8 cellular contexts compared by ENCODE assay signal in genomic region chr1:160070243-160071163, GRCh38. TPM values are rescaled to one million over a fixed set of nuclear protein-coding genes. Genes with fewer than 3 reads are reported as not detected.
A peak's percentile ranks its signal among the peaks of the same experiment; 100 is the strongest.
DNase-seq lines count a peak whose midpoint lies in the region; ATAC-seq, FAIRE-seq and TF ChIP-seq lines count a peak whose summit lies in the region.

No MANE protein-coding gene starts in this region.

- H3K27ac Mint-ChIP-seq in CD4-positive, alpha-beta T cell, result no peak overlapping the region
- no peak overlapping the region for H3K27ac Mint-ChIP-seq in stimulated activated naive CD8-positive, alpha-beta T cell treated with anti-CD3 and anti-CD28 coated beads, Interleukin-15, Interleukin-2, amounts not matched to agents 100 ng/mL and 50 ng/mL, for 24 hours

- H3K27ac ChIP-seq in CD4-positive, alpha-beta T cell (ENCODE audit: low read depth, low read length), result no peak overlapping the region
- H3K27ac ChIP-seq in Peyer's patch (no peak overlapping the region), neural cell (ENCODE audit: low read length) (no peak overlapping the region)

- FAIRE-seq in frontal cortex (lab: Jason Lieb, UNC), result no peak

- peaks cover 24% of the 10 kb centered on the region for H3K27me3 ChIP-seq in CD4-positive, alpha-beta T cell (ENCODE audit: control insufficient read depth, insufficient read depth, low read length)
- H3K27me3 ChIP-seq in Peyer's patch (no peaks in the 10 kb centered on the region), neural cell (ENCODE audit: insufficient read depth, low read depth, low read length) (peaks cover 16% of the 10 kb centered on the region)

- H3K27me3 Mint-ChIP-seq in CD4-positive, alpha-beta T cell, result peaks cover 48% of the 10 kb centered on the region
- H3K27me3 Mint-ChIP-seq in stimulated activated naive CD8-positive, alpha-beta T cell treated with anti-CD3 and anti-CD28 coated beads, Interleukin-15, Interleukin-2, amounts not matched to agents 100 ng/mL and 50 ng/mL, for 24 hours, result peaks cover 44% of the 10 kb centered on the region

- TF ChIP-seq POLR2A in Peyer's patch (IDR thresholded peaks at IDR 0.05), result no peak

- no peaks in the 10 kb centered on the region for H3K9me3 Mint-ChIP-seq in CD4-positive, alpha-beta T cell
- no peaks in the 10 kb centered on the region for H3K9me3 Mint-ChIP-seq in stimulated activated naive CD8-positive, alpha-beta T cell treated with anti-CD3 and anti-CD28 coated beads, Interleukin-15, Interleukin-2, amounts not matched to agents 100 ng/mL and 50 ng/mL, for 24 hours

- no peak for TF ChIP-seq RAD21 in neural cell (conservative IDR thresholded peaks at IDR 0.05)

- peak; percentile 93 for ATAC-seq in CD4-positive, alpha-beta T cell (ENCODE audit: poor library complexity)
- ATAC-seq in HG03039 (IDR thresholded peaks at IDR 0.05; ENCODE audit: unreplicated experiment), result no peak

- POLR2A ChIA-PET in CD4-positive, alpha-beta T cell (lab: Charles Lee), result interaction anchor here (0.6 to 0.8 kb wide), 4 partner anchors 8 to 147 kb away, joined by 3 read pairs; partner anchors contain the start of genes IGSF8 and KCNJ9

- intact Hi-C loops in CD4-positive, alpha-beta T cell (cut with DNase I, micrococcal nuclease), result no loop called here

- peak overlapping the region; percentile 53 for H2AFZ ChIP-seq in neural cell (ENCODE audit: low read depth, low read length)

- no peaks in the 10 kb centered on the region for H3K79me2 ChIP-seq in neural cell (replicated peaks; ENCODE audit: insufficient read depth, low read length)

- H3K4me3 Mint-ChIP-seq in CD4-positive, alpha-beta T cell, result peak overlapping the region; percentile 92
- peak overlapping the region; percentile 86 for H3K4me3 Mint-ChIP-seq in stimulated activated naive CD8-positive, alpha-beta T cell treated with anti-CD3 and anti-CD28 coated beads, Interleukin-15, Interleukin-2, amounts not matched to agents 100 ng/mL and 50 ng/mL, for 24 hours

- DNase-seq in CD4-positive, alpha-beta T cell, result peak; percentile 43 to 75 (median 70)
- DNase-seq in HFF-Myc (ENCODE audit: extremely low read depth, low read depth), result no peak
- DNase-seq in Peyer's patch, result peak; percentile 76 to 87 (median 82)
- peak; percentile 82 for DNase-seq in activated gamma-delta T cell treated with Interleukin-2 at 50 U/mL for 16 hours
- peak; percentile 82 to 86 for DNase-seq in frontal cortex (ENCODE audit: low spot score in 2 of 2)

- H3K4me1 Mint-ChIP-seq in CD4-positive, alpha-beta T cell (ENCODE audit: low read depth), result peaks cover 8% of the 10 kb centered on the region
- H3K4me1 Mint-ChIP-seq in stimulated activated naive CD8-positive, alpha-beta T cell treated with anti-CD3 and anti-CD28 coated beads, Interleukin-15, Interleukin-2, amounts not matched to agents 100 ng/mL and 50 ng/mL, for 24 hours (ENCODE audit: low read depth), result peaks cover 8% of the 10 kb centered on the region

- no peak for TF ChIP-seq CTCF in CD4-positive, alpha-beta T cell (IDR thresholded peaks at IDR 0.05)
- no peak for TF ChIP-seq CTCF in HFF-Myc (IDR thresholded peaks at IDR 0.05; ENCODE audit: low read depth, low read length, missing control alignments)
- no peak for TF ChIP-seq CTCF in Peyer's patch (IDR thresholded peaks at IDR 0.05)
- no peak for TF ChIP-seq CTCF in neural cell (IDR thresholded peaks at IDR 0.05; ENCODE audit: poor library complexity, severe bottlenecking)

- peak overlapping the region; percentile 74 for H3K4me2 ChIP-seq in neural cell (ENCODE audit: low read length)

- H4K20me1 ChIP-seq in neural cell (ENCODE audit: insufficient read depth), result no peaks in the 10 kb centered on the region

- H3K4me3 ChIP-seq in HFF-Myc (replicated peaks; ENCODE audit: low read depth, low read length), result peak overlapping the region; percentile 33
- peak overlapping the region; percentile 42 to 55 (median 53) for H3K4me3 ChIP-seq in Peyer's patch
- peak overlapping the region; percentile 81 for H3K4me3 ChIP-seq in neural cell (ENCODE audit: low read length)

- peaks cover 0 to 8% (median 4%) of the 10 kb centered on the region in 4 donors for H3K4me1 ChIP-seq in Peyer's patch

- H3K9ac ChIP-seq in neural cell (ENCODE audit: low read length), result peak overlapping the region; percentile 36

- no peak for TF ChIP-seq EP300 in neural cell (conservative IDR thresholded peaks at IDR 0.05; ENCODE audit: poor library complexity, severe bottlenecking)

- H3F3A ChIP-seq in neural cell (ENCODE audit: insufficient read depth, low read length, poor library complexity, severe bottlenecking), result no peaks in the 10 kb centered on the region

- no peaks in the 10 kb centered on the region for H3K9me2 ChIP-seq in neural cell (ENCODE audit: insufficient read depth, low read length)

- no peaks in the 10 kb centered on the region for H3K36me3 Mint-ChIP-seq in CD4-positive, alpha-beta T cell (ENCODE audit: low read depth)
- H3K36me3 Mint-ChIP-seq in stimulated activated naive CD8-positive, alpha-beta T cell treated with anti-CD3 and anti-CD28 coated beads, Interleukin-15, Interleukin-2, amounts not matched to agents 100 ng/mL and 50 ng/mL, for 24 hours (ENCODE audit: low read depth), result no peaks in the 10 kb centered on the region

- H3K36me3 ChIP-seq in Peyer's patch (no peaks in the 10 kb centered on the region), neural cell (ENCODE audit: insufficient read depth, low read length) (no peaks in the 10 kb centered on the region)

- no peaks in the 10 kb centered on the region for H3K9me3 ChIP-seq in CD4-positive, alpha-beta T cell (ENCODE audit: control insufficient read depth, low read length)
- H3K9me3 ChIP-seq in Peyer's patch, result no peaks in the 10 kb centered on the region
- H3K9me3 ChIP-seq in neural cell (ENCODE audit: low read length), result no peaks in the 10 kb centered on the region

- CTCF ChIA-PET in CD4-positive, alpha-beta T cell (lab: Charles Lee), result interaction anchor here (1.5 to 2.4 kb wide), 3 partner anchors 9 to 24 kb away, joined by 4 to 13 read pairs (median 8); partner anchors contain the start of gene KCNJ9

TF ChIP-seq in neural cell, 6 proteins besides CTCF, POLR2A, EP300 and RAD21:
- TF ChIP-seq TAF1 (IDR thresholded peaks at IDR 0.05; ENCODE audit: low read depth) (no peak), SMC3 (conservative IDR thresholded peaks at IDR 0.05; ENCODE audit: poor library complexity) (no peak), EZH2 (IDR thresholded peaks at IDR 0.05; ENCODE audit: borderline replicate concordance, insufficient read depth, low read length, poor library complexity, severe bottlenecking) (no peak), POLR2AphosphoS5 (IDR thresholded peaks at IDR 0.05) (no peak), MXI1 (conservative IDR thresholded peaks at IDR 0.05; ENCODE audit: poor library complexity, severe bottlenecking) (no peak), REST (IDR thresholded peaks at IDR 0.05; ENCODE audit: borderline replicate concordance) (no peak)

RNA-seq across cellular contexts. Expression of gene KCNJ10, which starts 0.5 kb away (rescaled TPM):
- total RNA-seq in CD4-positive, alpha-beta T cell, result not detected
- total RNA-seq in Peyer's patch (not detected), frontal cortex (1.6 TPM)
- polyA plus RNA-seq in neural cell, result not detected in 2 replicates
- not detected in 2 replicates for polyA minus RNA-seq in neural cell

RNA-seq across cellular contexts. Expression of gene KCNJ9, which starts 10.8 kb away (rescaled TPM):
- not detected for total RNA-seq in CD4-positive, alpha-beta T cell
- total RNA-seq in Peyer's patch, result not detected
- total RNA-seq in frontal cortex, result 11.4 TPM
- polyA plus RNA-seq in neural cell, result 8.0 and 9.8 TPM in 2 replicates
- 12.3 and 13.1 TPM in 2 replicates for polyA minus RNA-seq in neural cell

RNA-seq across cellular contexts. Expression of gene IGSF8, which starts 27.9 kb away (rescaled TPM):
- 10 to 100 TPM; 33.1 to 33.7 TPM for total RNA-seq in CD4-positive, alpha-beta T cell
- total RNA-seq in Peyer's patch (10 to 100 TPM; 20.6 to 65.3 (median 38.9) TPM), frontal cortex (48.5 TPM)
- polyA plus RNA-seq in neural cell, result 26.9 and 27.3 TPM in 2 replicates
- 9.5 and 15.1 TPM in 2 replicates for polyA minus RNA-seq in neural cell

RNA-seq across cellular contexts. Expression of gene PIGM, which starts 38.7 kb away (rescaled TPM):
- 1 to 10 TPM; 2.1 to 2.2 TPM for total RNA-seq in CD4-positive, alpha-beta T cell
- 1 to 10 TPM in 3 of 4 donors, under 1 TPM in 1; under 0.01 to 6.7 (median 5.5) TPM for total RNA-seq in Peyer's patch
- total RNA-seq in frontal cortex, result 7.7 TPM
- polyA plus RNA-seq in neural cell, result 3.4 and 3.8 TPM in 2 replicates
- 7.3 and 9.7 TPM in 2 replicates for polyA minus RNA-seq in neural cell

RNA-seq across cellular contexts. Expression of gene ATP1A2, which starts 45.1 kb away (rescaled TPM):
- not detected for total RNA-seq in CD4-positive, alpha-beta T cell
- 1 to 10 TPM; 2.3 to 7.4 (median 6.0) TPM for total RNA-seq in Peyer's patch
- total RNA-seq in frontal cortex, result 45.7 TPM
- polyA plus RNA-seq in neural cell, result 0.12 and 0.14 TPM in 2 replicates
- polyA minus RNA-seq in neural cell, result 0.23 and 0.49 TPM in 2 replicates

Comparison
In these comparisons a context has a peak if more than half of its experiments do, and no peak if none do; other contexts are left out.
1. RNA of gene KCNJ9, which starts 10.8 kb away (total RNA-seq): 11.4 TPM in frontal cortex (single experiment); not detected in Peyer's patch and not detected in CD4-positive, alpha-beta T cell; every median in the first group is over 10 times any median in the second.
2. Peak in every context shown above with its lines, with median percentiles within 50 percentile points of each other: H3K4me3 ChIP-seq.